In genomic region chrX:150984164-150984824, GRCh38 we compare ENCODE assay signal across 8 cellular contexts. TPM values are rescaled to one million over a fixed set of nuclear protein-coding genes. Genes with fewer than 3 reads are reported as not detected.
DNase-seq lines count a peak whose midpoint lies in the region; ATAC-seq and TF ChIP-seq lines count a peak whose summit lies in the region.

No MANE protein-coding gene starts in this region.

- no peaks in the 10 kb centered on the region for H3K9me3 ChIP-seq in iPS DF 6.9 (ENCODE audit: control insufficient read depth, insufficient read depth, low read length)
- no peaks in the 10 kb centered on the region for H3K9me3 ChIP-seq in smooth muscle cell (replicated peaks; ENCODE audit: low read depth)

- H3K27me3 ChIP-seq in iPS DF 6.9 (ENCODE audit: control insufficient read depth, insufficient read depth, low read length) (no peaks in the 10 kb centered on the region), smooth muscle cell (ENCODE audit: low read depth) (no peaks in the 10 kb centered on the region)

- H3K9me3 Mint-ChIP-seq in activated T-cell treated with anti-CD3 and anti-CD28 coated beads, Interleukin-2, amount 50 U/mL, for 4 hours: no peaks in the 10 kb centered on the region

- WGBS in iPS DF 6.9 (ENCODE audit: insufficient coverage, insufficient read length): no CpG with 5 or more reads among the region's 94 CpGs
- WGBS in smooth muscle cell (ENCODE audit: low lambda C conversion rate): 22% methylated on average over 25 of the region's 94 CpGs

- H3K27ac ChIP-seq in iPS DF 6.9 (ENCODE audit: low read length): no peak overlapping the region
- H3K27ac ChIP-seq in smooth muscle cell (ENCODE audit: low read depth): no peak overlapping the region

- H3K4me2 ChIP-seq in smooth muscle cell: peak overlapping the region; percentile 89

- no peak overlapping the region for H2AFZ ChIP-seq in smooth muscle cell (ENCODE audit: low read depth)

- TF ChIP-seq CTCF in smooth muscle cell (IDR thresholded peaks at IDR 0.05; ENCODE audit: borderline replicate concordance, insufficient read depth, poor library complexity, severe bottlenecking): no peak

- peaks cover 2% of the 10 kb centered on the region for H3K36me3 Mint-ChIP-seq in activated T-cell treated with anti-CD3 and anti-CD28 coated beads, Interleukin-2, amount 50 U/mL, for 4 hours (ENCODE audit: insufficient read depth)

- H3F3A ChIP-seq in smooth muscle cell (ENCODE audit: low read depth): no peaks in the 10 kb centered on the region

- peak overlapping the region; percentile 82 for H3K4me3 Mint-ChIP-seq in activated T-cell treated with anti-CD3 and anti-CD28 coated beads, Interleukin-2, amount 50 U/mL, for 4 hours

- intact Hi-C loops in sciatic nerve (cut with DNase I): no loop called here

- ATAC-seq in HG02970 (IDR thresholded peaks at IDR 0.05; ENCODE audit: low FRiP score, unreplicated experiment): peak; percentile 9
- peak in 1 of 2 donors; percentile 2 for ATAC-seq in activated T-cell treated with anti-CD3 and anti-CD28 coated beads, Interleukin-2, amount 50 U/mL, for 4 hours
- no peak for ATAC-seq in GM21447 (IDR thresholded peaks at IDR 0.05; ENCODE audit: unreplicated experiment)
- ATAC-seq in sciatic nerve: no peak

- peaks cover 7% of the 10 kb centered on the region for H4K20me1 ChIP-seq in smooth muscle cell (ENCODE audit: low read depth)

- peaks cover 3% of the 10 kb centered on the region for H3K79me2 ChIP-seq in smooth muscle cell (ENCODE audit: low read depth)

- H3K4me3 ChIP-seq in iPS DF 6.9 (ENCODE audit: low read length) (peak overlapping the region; percentile 97; the same call in 1 of the 2 replicates), smooth muscle cell (peak overlapping the region; percentile 69)

- DNase-seq in activated CD8-positive, alpha-beta memory T cell treated with anti-CD3 and anti-CD28 coated beads, Interleukin-2, amount 50 U/mL, for 48 hours: peak; percentile 55
- DNase-seq in activated CD8-positive, alpha-beta memory T cell treated with anti-CD3 and anti-CD28 coated beads for 24 hours: no peak
- DNase-seq in activated T-cell treated with anti-CD3 and anti-CD28 coated beads, Interleukin-2, amount 50 U/mL, for 4 hours: no peak
- DNase-seq in iPS DF 6.9 (ENCODE audit: low read depth, low spot score): no peak
- DNase-seq in smooth muscle cell (lab: John Stamatoyannopoulos, UW; ENCODE audit: unreplicated experiment): no peak
- DNase-seq in sciatic nerve (ENCODE audit: low spot score): no peak

- H3K27me3 Mint-ChIP-seq in activated T-cell treated with anti-CD3 and anti-CD28 coated beads, Interleukin-2, amount 50 U/mL, for 4 hours (ENCODE audit: low read depth): peaks cover 10% of the 10 kb centered on the region

- H3K36me3 ChIP-seq in iPS DF 6.9 (ENCODE audit: control insufficient read depth, insufficient read depth, low read length): peaks cover 7% of the 10 kb centered on the region; the same call in 1 of the 2 replicates
- no peaks in the 10 kb centered on the region for H3K36me3 ChIP-seq in smooth muscle cell (ENCODE audit: low read depth)

- H3K4me1 Mint-ChIP-seq in activated T-cell treated with anti-CD3 and anti-CD28 coated beads, Interleukin-2, amount 50 U/mL, for 4 hours (ENCODE audit: low read depth): peaks cover 6% of the 10 kb centered on the region

- H3K4me1 ChIP-seq in iPS DF 6.9 (ENCODE audit: control insufficient read depth, insufficient read depth, low read length): no peaks in the 10 kb centered on the region; the same call in 1 of the 2 replicates
- no peaks in the 10 kb centered on the region for H3K4me1 ChIP-seq in smooth muscle cell (ENCODE audit: low read depth)

- no peak overlapping the region for H3K9ac ChIP-seq in smooth muscle cell (ENCODE audit: low read depth)

RNA-seq across cellular contexts. Expression of gene HMGB3, which starts 1.2 kb away (rescaled TPM):
- 10 to 100 TPM; 12.6 to 14.9 (median 13.5) TPM for total RNA-seq in activated T-cell treated with anti-CD3 and anti-CD28 coated beads, Interleukin-2, amount 50 U/mL, for 4 hours
- total RNA-seq in smooth muscle cell: 25.4 and 35.6 TPM in 2 replicates
- 68.2 and 78.3 TPM in 2 replicates for polyA plus RNA-seq in smooth muscle cell
- 28.4 TPM for total RNA-seq in sciatic nerve
